7 cellular contexts compared by ENCODE assay signal in the genomic region with DNA sequence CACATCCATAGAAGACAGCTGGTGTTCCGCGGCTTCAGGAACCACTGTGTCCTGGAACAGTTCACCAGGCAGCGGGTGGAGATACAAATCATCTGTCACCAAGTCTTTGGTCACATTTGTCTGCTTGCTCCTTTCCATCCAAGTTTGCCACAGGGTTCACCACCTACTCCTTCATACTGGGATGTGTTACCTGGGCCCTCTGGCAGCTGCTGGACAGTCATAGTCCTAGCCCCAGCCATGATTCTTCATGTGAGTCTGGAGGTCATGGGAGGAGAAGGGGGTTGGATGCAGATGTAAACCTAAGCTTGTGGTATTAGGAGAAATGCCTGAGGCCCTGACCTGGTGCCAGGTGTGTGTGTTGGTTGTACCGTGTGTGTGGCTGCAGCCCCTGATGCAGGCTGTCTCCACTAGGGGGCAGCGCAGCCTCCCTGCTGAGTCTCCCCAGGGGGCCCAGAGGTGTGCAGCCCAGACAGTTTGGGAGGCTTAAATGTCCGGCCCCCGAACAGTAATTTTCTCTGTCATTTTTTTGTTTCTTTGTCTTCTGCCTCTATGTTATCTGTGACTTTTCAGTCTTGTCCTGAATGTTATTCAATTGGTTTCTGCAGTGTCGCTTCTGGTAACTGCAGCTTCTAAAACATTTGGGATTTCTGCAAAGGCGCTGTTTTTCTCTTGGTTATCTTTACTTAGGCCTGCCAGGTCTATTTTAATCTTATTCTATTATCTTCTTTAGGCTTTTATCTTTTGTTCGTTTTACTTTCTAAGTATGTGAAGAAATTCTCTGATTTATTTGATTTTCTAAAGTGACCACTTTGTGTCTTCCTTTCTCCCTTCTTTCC. TPM values are rescaled to one million over a fixed set of nuclear protein-coding genes. Genes with fewer than 3 reads are reported as not detected.
DNase-seq lines count a peak whose midpoint lies in the region; ATAC-seq and FAIRE-seq lines count a peak whose summit lies in the region.

No MANE protein-coding gene starts in this region.

- peak; percentile 72 for ATAC-seq in GM18498 (IDR thresholded peaks at IDR 0.05; ENCODE audit: unreplicated experiment)
- ATAC-seq in HG03342 (IDR thresholded peaks at IDR 0.05; ENCODE audit: unreplicated experiment): peak; percentile 72
- ATAC-seq in activated naive CD4-positive, alpha-beta T cell treated with anti-CD3 and anti-CD28 coated beads, Interleukin-2, amount 50 U/mL, for 72 hours: peak; percentile 53 to 67
- no peak for ATAC-seq in naive B cell (ENCODE audit: low read depth in 2 of 2)
- ATAC-seq in HG03571 (IDR thresholded peaks at IDR 0.05; ENCODE audit: unreplicated experiment): no peak

- peaks cover 0 to 28% (median 13%) of the 10 kb centered on the region in 3 donors for H3K27me3 Mint-ChIP-seq in naive B cell

- no peaks in the 10 kb centered on the region for H3K36me3 Mint-ChIP-seq in activated naive CD4-positive, alpha-beta T cell treated with anti-CD3 and anti-CD28 coated beads, Interleukin-2, amount 50 U/mL, for 72 hours
- H3K36me3 Mint-ChIP-seq in naive B cell: no peaks in the 10 kb centered on the region

- H3K4me3 Mint-ChIP-seq in naive B cell: no peak overlapping the region

- peaks cover 5 to 9% of the 10 kb centered on the region in 2 donors for H3K9me3 Mint-ChIP-seq in activated naive CD4-positive, alpha-beta T cell treated with anti-CD3 and anti-CD28 coated beads, Interleukin-2, amount 50 U/mL, for 72 hours
- peaks cover 0 to 9% (median 0%) of the 10 kb centered on the region in 7 donors for H3K9me3 Mint-ChIP-seq in naive B cell

- peak in 1 of 2 donors; percentile 65 for DNase-seq in activated naive CD4-positive, alpha-beta T cell treated with anti-CD3 and anti-CD28 coated beads, Interleukin-2, amount 50 U/mL, for 72 hours (ENCODE audit: low spot score in 2 of 2)
- DNase-seq in naive B cell: peak; percentile 3
- no peak for DNase-seq in frontal cortex (ENCODE audit: low spot score in 2 of 2)
- no peak for DNase-seq in SKM-1 (lab: John Stamatoyannopoulos, UW; ENCODE audit: unreplicated experiment)

- H3K27ac Mint-ChIP-seq in activated naive CD4-positive, alpha-beta T cell treated with anti-CD3 and anti-CD28 coated beads, Interleukin-2, amount 50 U/mL, for 72 hours: no peak overlapping the region
- no peak overlapping the region for H3K27ac Mint-ChIP-seq in naive B cell

- FAIRE-seq in frontal cortex (lab: Jason Lieb, UNC): no peak

- H3K4me1 Mint-ChIP-seq in naive B cell: no peaks in the 10 kb centered on the region

RNA-seq across cellular contexts. Expression of a gene that starts 14.8 kb away (rescaled TPM):
- total RNA-seq in activated naive CD4-positive, alpha-beta T cell treated with anti-CD3 and anti-CD28 coated beads, Interleukin-2, amount 50 U/mL, for 72 hours: not detected
- not detected for polyA plus RNA-seq in naive B cell (ENCODE audit: low read depth in 6 of 6)
- total RNA-seq in frontal cortex: not detected

Comparison
In these comparisons a context has a peak if more than half of its experiments do, and no peak if none do; other contexts are left out.
1. ATAC-seq: peak in GM18498 (single experiment), HG03342 (single experiment) and activated naive CD4-positive, alpha-beta T cell treated with anti-CD3 and anti-CD28 coated beads, Interleukin-2, amount 50 U/mL, for 72 hours (2 of 2); none in naive B cell (0 of 2) and HG03571 (single experiment).